10 cellular contexts compared by ENCODE assay signal in genomic region chr13:99347911-99348451, GRCh38. TPM values are rescaled to one million over a fixed set of nuclear protein-coding genes. Genes with fewer than 3 reads are reported as not detected.
A peak's percentile ranks its signal among the peaks of the same experiment; 100 is the strongest.
DNase-seq lines count a peak whose midpoint lies in the region; ATAC-seq and TF ChIP-seq lines count a peak whose summit lies in the region.
"Had no signal": no experiment of that assay in that cellular context is flagged by ENCODE, and none has a peak within 500 bp of the region (broad histone marks: within the 10 kb centered on the region; RNA-seq: fewer than 3 reads in every experiment).

No MANE protein-coding gene starts in this region.

- no peak overlapping the region for H3K23ac ChIP-seq in neuronal stem cell (ENCODE audit: low read depth, low read length, poor library complexity)

- H3K27me3 ChIP-seq in neuronal stem cell (ENCODE audit: control insufficient read depth in 3 of 3, insufficient read depth in 3 of 3, low read depth in 1 of 3, low read length in 3 of 3) = no peaks in the 10 kb centered on the region
- no peaks in the 10 kb centered on the region for H3K27me3 ChIP-seq in GM23338 (ENCODE audit: insufficient read depth)

- no peaks in the 10 kb centered on the region for H3K9me2 ChIP-seq in GM23338 (ENCODE audit: insufficient read depth)

- H3K4me1 ChIP-seq in neuronal stem cell (ENCODE audit: control insufficient read depth in 2 of 2, insufficient read depth in 1 of 2, low read depth in 1 of 2, low read length in 2 of 2) (no peaks in the 10 kb centered on the region), GM23338 (ENCODE audit: insufficient read depth) (no peaks in the 10 kb centered on the region)

- H4K20me1 ChIP-seq in GM23338 (replicated peaks; ENCODE audit: insufficient read depth) = no peaks in the 10 kb centered on the region; the same call in none of the 2 replicates

- no peak overlapping the region for H3K9ac ChIP-seq in neuronal stem cell (ENCODE audit: low read depth, low read length, poor library complexity)

- DNase-seq in Ammon's horn (ENCODE audit: low spot score) (peak; percentile 42), neuronal stem cell (ENCODE audit: low spot score) (no peak), GM23338 (ENCODE audit: low spot score) (no peak), putamen (ENCODE audit: low spot score) (no peak), LoVo (ENCODE audit: low spot score) (no peak)
- DNase-seq in activated T-helper 2 cell treated with anti-CD3 and anti-CD28 coated beads, Interferon-gamma antibody, Interleukin-2, Interleukin-4, amounts not matched to agents 10 μg/mL and 5 μg/mL and 100 μg/mL, durations not matched to agents 14 hours and 24 hours and 36 hours (ENCODE audit: low spot score) = no peak
- DNase-seq: NCI-H345 had no signal

- no peak overlapping the region for H3K4me3 Mint-ChIP-seq in activated T-helper 2 cell treated with anti-CD3 and anti-CD28 coated beads, Interferon-gamma antibody, Interleukin-2, Interleukin-4, amounts not matched to agents 10 μg/mL and 5 μg/mL and 100 μg/mL, durations not matched to agents 14 hours and 24 hours and 36 hours (ENCODE audit: low read depth)
- H3K4me3 Mint-ChIP-seq in GM23338 = no peak overlapping the region

- no peak for TF ChIP-seq CTCF in GM23338 (conservative IDR thresholded peaks at IDR 0.05; ENCODE audit: low read depth in 2 of 2)

- no peak overlapping the region for H4K8ac ChIP-seq in neuronal stem cell (ENCODE audit: low read depth, low read length)

- H4K91ac ChIP-seq in neuronal stem cell (ENCODE audit: low read depth, low read length, poor library complexity) = no peak overlapping the region

- no peak overlapping the region for H2BK5ac ChIP-seq in neuronal stem cell (ENCODE audit: low read length)

- intact Hi-C loops in activated T-helper 2 cell treated with anti-CD3 and anti-CD28 coated beads, Interferon-gamma antibody, Interleukin-2, Interleukin-4, amounts not matched to agents 10 μg/mL and 5 μg/mL and 100 μg/mL, durations not matched to agents 14 hours and 24 hours and 36 hours (cut with micrococcal nuclease) = no loop called here

- H3K27ac Mint-ChIP-seq in activated T-helper 2 cell treated with anti-CD3 and anti-CD28 coated beads, Interferon-gamma antibody, Interleukin-2, Interleukin-4, amounts not matched to agents 10 μg/mL and 5 μg/mL and 100 μg/mL, durations not matched to agents 14 hours and 24 hours and 36 hours = peak overlapping the region; percentile 6
- H3K27ac Mint-ChIP-seq in GM23338 = no peak overlapping the region

- no peak overlapping the region for H3K27ac ChIP-seq in neuronal stem cell (replicated peaks; ENCODE audit: low read length)
- H3K27ac ChIP-seq in GM23338 (ENCODE audit: low read depth) = no peak overlapping the region
- H3K27ac ChIP-seq: thoracic aorta had no signal

- peaks cover 88% of the 10 kb centered on the region for H3K36me3 Mint-ChIP-seq in activated T-helper 2 cell treated with anti-CD3 and anti-CD28 coated beads, Interferon-gamma antibody, Interleukin-2, Interleukin-4, amounts not matched to agents 10 μg/mL and 5 μg/mL and 100 μg/mL, durations not matched to agents 14 hours and 24 hours and 36 hours (ENCODE audit: low read depth)
- peaks cover 15% of the 10 kb centered on the region for H3K36me3 Mint-ChIP-seq in GM23338 (ENCODE audit: low read depth)

- WGBS in neuronal stem cell (ENCODE audit: extremely low coverage in 2 of 2, insufficient read length in 2 of 2, insufficient replicate concordance in 1 of 2), 2 donors = no CpG with 5 or more reads among the region's 8 CpGs

- H3K9me3 Mint-ChIP-seq in activated T-helper 2 cell treated with anti-CD3 and anti-CD28 coated beads, Interferon-gamma antibody, Interleukin-2, Interleukin-4, amounts not matched to agents 10 μg/mL and 5 μg/mL and 100 μg/mL, durations not matched to agents 14 hours and 24 hours and 36 hours = no peaks in the 10 kb centered on the region
- H3K9me3 Mint-ChIP-seq in GM23338 = no peaks in the 10 kb centered on the region

- H3K4me1 Mint-ChIP-seq in activated T-helper 2 cell treated with anti-CD3 and anti-CD28 coated beads, Interferon-gamma antibody, Interleukin-2, Interleukin-4, amounts not matched to agents 10 μg/mL and 5 μg/mL and 100 μg/mL, durations not matched to agents 14 hours and 24 hours and 36 hours (ENCODE audit: low read depth) = peaks cover 48% of the 10 kb centered on the region
- H3K4me1 Mint-ChIP-seq in GM23338 = no peaks in the 10 kb centered on the region

- H2AK5ac ChIP-seq in neuronal stem cell (ENCODE audit: low read depth, low read length) = no peak overlapping the region

- H3K36me3 ChIP-seq in neuronal stem cell (replicated peaks in 1 of 2; ENCODE audit: control insufficient read depth in 2 of 2, insufficient read depth in 2 of 2, low read length in 2 of 2) (peaks cover 5 to 62% of the 10 kb centered on the region in 2 donors), GM23338 (ENCODE audit: insufficient read depth) (peaks cover 7% of the 10 kb centered on the region; the same call in 1 of the 2 replicates)

- no peak overlapping the region for H2AFZ ChIP-seq in neuronal stem cell (ENCODE audit: low read length)
- H2AFZ ChIP-seq in GM23338 = no peak overlapping the region

- no peak overlapping the region for H2BK12ac ChIP-seq in neuronal stem cell (ENCODE audit: low read length)

- H3K79me2 ChIP-seq in GM23338 (replicated peaks; ENCODE audit: insufficient read depth) = no peaks in the 10 kb centered on the region

- H2BK120ac ChIP-seq in neuronal stem cell (ENCODE audit: low read depth, low read length) = no peak overlapping the region

- ATAC-seq in GM18861 (IDR thresholded peaks at IDR 0.05; ENCODE audit: unreplicated experiment) = peak; percentile 54
- peak; percentile 48 for ATAC-seq in HG02981 (IDR thresholded peaks at IDR 0.05; ENCODE audit: unreplicated experiment)
- ATAC-seq in GM23338 = no peak

- H3K27me3 Mint-ChIP-seq in activated T-helper 2 cell treated with anti-CD3 and anti-CD28 coated beads, Interferon-gamma antibody, Interleukin-2, Interleukin-4, amounts not matched to agents 10 μg/mL and 5 μg/mL and 100 μg/mL, durations not matched to agents 14 hours and 24 hours and 36 hours (ENCODE audit: low read depth) = no peaks in the 10 kb centered on the region
- H3K27me3 Mint-ChIP-seq in GM23338 (ENCODE audit: insufficient read depth, low read depth, poor library complexity) = peaks cover 5% of the 10 kb centered on the region

- H3K4me3 ChIP-seq in neuronal stem cell (ENCODE audit: low read length in 2 of 2) (no peak overlapping the region), GM23338 (no peak overlapping the region)
- H3K4me3 ChIP-seq: thoracic aorta had no signal

- no peaks in the 10 kb centered on the region for H3K9me3 ChIP-seq in neuronal stem cell (replicated peaks in 1 of 2; ENCODE audit: control insufficient read depth in 2 of 2, insufficient read depth in 1 of 2, low read depth in 1 of 2, low read length in 2 of 2)
- H3K9me3 ChIP-seq: thoracic aorta had no signal

- no peak overlapping the region for H3K14ac ChIP-seq in neuronal stem cell (ENCODE audit: low read length)

- H3K79me1 ChIP-seq in neuronal stem cell (ENCODE audit: low read depth, low read length) = no peaks in the 10 kb centered on the region

- no peak overlapping the region for H2BK15ac ChIP-seq in neuronal stem cell (ENCODE audit: low read length)

- no peaks in the 10 kb centered on the region for H3F3A ChIP-seq in GM23338 (replicated peaks; ENCODE audit: low read depth)

- H3K4ac ChIP-seq in neuronal stem cell (ENCODE audit: low read length) = no peak overlapping the region

- H3K4me2 ChIP-seq in neuronal stem cell (ENCODE audit: insufficient read depth, low read length, poor library complexity, severe bottlenecking) (no peak overlapping the region), GM23338 (no peak overlapping the region)

- H3K18ac ChIP-seq in neuronal stem cell (ENCODE audit: low read length) = no peak overlapping the region

TF ChIP-seq in GM23338, 12 proteins besides CTCF, POLR2A, EP300 and RAD21 (continues in another document):
- TF ChIP-seq ZNF331 (CRISPR knock-in tag; IDR thresholded peaks at IDR 0.05; ENCODE audit: low read depth) (no peak), JUNB (IDR thresholded peaks at IDR 0.05; ENCODE audit: unreplicated experiment) (no peak), STAT1 (IDR thresholded peaks at IDR 0.05; ENCODE audit: unreplicated experiment) (no peak)

RNA-seq across cellular contexts. Expression of gene GPR183, which starts 40.8 kb away (rescaled TPM):
- 143 and 147 TPM in 2 replicates for total RNA-seq in activated T-helper 2 cell treated with anti-CD3 and anti-CD28 coated beads, Interferon-gamma antibody, Interleukin-2, Interleukin-4, amounts not matched to agents 10 μg/mL and 5 μg/mL and 100 μg/mL, durations not matched to agents 14 hours and 24 hours and 36 hours
- not detected for polyA plus RNA-seq in neuronal stem cell (2013, experiment 1 of 2)
- polyA plus RNA-seq in neuronal stem cell (2013, experiment 2 of 2) = not detected
- total RNA-seq in GM23338 (2014; rRNA removed; shearing (Covaris generic)) = not detected in 2 replicates
- 0.78 and 0.92 TPM in 2 replicates for polyA plus RNA-seq in GM23338 (2016; fragmentation: Nextera tagmentation; extraction: Ambion mirVana)

Comparison
In these comparisons a context has a peak if more than half of its experiments do, and no peak if none do; other contexts are left out.
1. RNA of gene GPR183, which starts 40.8 kb away (total RNA-seq): 143 to 147 TPM in activated T-helper 2 cell treated with anti-CD3 and anti-CD28 coated beads, Interferon-gamma antibody, Interleukin-2, Interleukin-4, amounts not matched to agents 10 μg/mL and 5 μg/mL and 100 μg/mL, durations not matched to agents 14 hours and 24 hours and 36 hours; not detected in GM23338; every median in the first group is over 100 times any median in the second.